Comparison of ENCODE assay signal across 14 cellular contexts in genomic region chr7:100222445-100223132, GRCh38. TPM values are rescaled to one million over a fixed set of nuclear protein-coding genes. Genes with fewer than 3 reads are reported as not detected.
DNase-seq lines count a peak whose midpoint lies in the region; ATAC-seq, FAIRE-seq and TF ChIP-seq lines count a peak whose summit lies in the region.
"Had no signal": no experiment of that assay in that cellular context is flagged by ENCODE, and none has a peak within 500 bp of the region (broad histone marks: within the 10 kb centered on the region; RNA-seq: fewer than 3 reads in every experiment).

No MANE protein-coding gene starts in this region.

- H3K9me1 ChIP-seq in K562 (ENCODE audit: control insufficient read depth, insufficient read depth, low read length): no peaks in the 10 kb centered on the region

- ATAC-seq in Panc1: 0 out of 2 replicates have a peak, but pooled peaks have one; percentile 32
- no peak for ATAC-seq in K562
- no peak for ATAC-seq in GM18502 (IDR thresholded peaks at IDR 0.05; ENCODE audit: poor library complexity, unreplicated experiment)
- no peak for ATAC-seq in HG03108 (IDR thresholded peaks at IDR 0.05; ENCODE audit: unreplicated experiment)
- ATAC-seq: gastrocnemius medialis, psoas muscle had no signal

- H3K4me2 ChIP-seq in K562 (ENCODE audit: insufficient read depth, low read length): no peak overlapping the region

- H3K4me1 ChIP-seq in Panc1 (ENCODE audit: control insufficient read depth, insufficient read depth, low read length) (no peaks in the 10 kb centered on the region), K562 (replicated peaks in 1 of 2; ENCODE audit: control insufficient read depth in 2 of 2, insufficient read depth in 2 of 2, low read length in 2 of 2) (peaks cover 8 to 29% of the 10 kb centered on the region in 2 experiments; a peak in 4 of 5 replicates), thymus (ENCODE audit: control insufficient read depth, insufficient read depth, low read length) (peaks cover 3% of the 10 kb centered on the region)
- H3K4me1 ChIP-seq: psoas muscle had no signal

- H3K27me3 ChIP-seq in Panc1 (ENCODE audit: control insufficient read depth, insufficient read depth, low read length) (no peaks in the 10 kb centered on the region), K562 (ENCODE audit: control insufficient read depth in 2 of 2, insufficient read depth in 2 of 2, low read length in 2 of 2) (no peaks in the 10 kb centered on the region), thymus (ENCODE audit: control insufficient read depth, insufficient read depth) (no peaks in the 10 kb centered on the region)
- H3K27me3 ChIP-seq: gastrocnemius medialis had no signal

- H3K36me3 ChIP-seq in Panc1 (ENCODE audit: control insufficient read depth, insufficient read depth, low read length) (no peaks in the 10 kb centered on the region), K562 (ENCODE audit: control insufficient read depth, insufficient read depth, low read length) (no peaks in the 10 kb centered on the region), thymus (ENCODE audit: control insufficient read depth, insufficient read depth) (peaks cover 33% of the 10 kb centered on the region)

- no peaks in the 10 kb centered on the region for H3K79me2 ChIP-seq in K562 (ENCODE audit: control insufficient read depth, insufficient read depth, low read length)

- TF ChIP-seq POLR2A in K562 (conservative IDR thresholded peaks at IDR 0.05): no peak

- CTCF ChIA-PET in Panc1 (lab: Charles Lee): no interaction called here
- CTCF ChIA-PET in K562 (lab: Yijun Ruan, JAX; ENCODE audit: low intra/inter-chr PET ratio): no interaction called here

- peaks cover 64% of the 10 kb centered on the region for H3K4me1 Mint-ChIP-seq in activated naive CD4-positive, alpha-beta T cell treated with anti-CD3 and anti-CD28 coated beads, Interleukin-2, amount 50 U/mL, for 24 hours

- in situ Hi-C loops in Panc1 (cut with HindIII; ENCODE audit: low pct_unique_long_range_greater_than_20kb, low sequenced_read_pairs) (no loop called here), K562 (cut with MboI) (no loop called here)

- no peak for DNase-seq in activated naive CD4-positive, alpha-beta T cell treated with anti-CD3 and anti-CD28 coated beads, Interleukin-2, amount 50 U/mL, for 16 hours
- DNase-seq in Panc1 (ENCODE audit: low read depth, low spot score) (no peak), K562 (ENCODE audit: extremely low read depth in 1 of 4, low spot score in 3 of 4) (no peak), SHP77 (lab: John Stamatoyannopoulos, UW) (no peak)
- DNase-seq: anterior cingulate cortex, gastrocnemius medialis, NCI-H1417, NCI-H345, psoas muscle had no signal

- no peak for FAIRE-seq in K562 (lab: Jason Lieb, UNC)

- no peak for TF ChIP-seq RAD21 in K562 (CRISPR knock-in tag; conservative IDR thresholded peaks at IDR 0.05 in 1 of 2, IDR thresholded peaks at IDR 0.05 in 1 of 2)

- H3K9me3 Mint-ChIP-seq in activated naive CD4-positive, alpha-beta T cell treated with anti-CD3 and anti-CD28 coated beads, Interleukin-2, amount 50 U/mL, for 24 hours: no peaks in the 10 kb centered on the region

- intact Hi-C loops in Panc1 (cut with micrococcal nuclease; ENCODE audit: unreplicated experiment): no loop called here
- intact Hi-C loops in K562 (cut with micrococcal nuclease): no loop called here

- H3K9me3 ChIP-seq in Panc1 (ENCODE audit: control insufficient read depth, insufficient read depth, low read depth, low read length) (no peaks in the 10 kb centered on the region), K562 (replicated peaks; ENCODE audit: control insufficient read depth, insufficient read depth, low read depth, low read length) (no peaks in the 10 kb centered on the region), thymus (ENCODE audit: control insufficient read depth) (no peaks in the 10 kb centered on the region)
- H3K9me3 ChIP-seq: gastrocnemius medialis, psoas muscle had no signal

- H3K9ac ChIP-seq in K562 (ENCODE audit: insufficient read depth in 1 of 2, low read depth in 2 of 2, low read length in 2 of 2): peak overlapping the region in 1 of 2 experiments; percentile 48; a peak in 1 of 4 replicates

- peak overlapping the region; percentile 97 for H3K4me3 Mint-ChIP-seq in activated naive CD4-positive, alpha-beta T cell treated with anti-CD3 and anti-CD28 coated beads, Interleukin-2, amount 50 U/mL, for 24 hours

- no peak overlapping the region for H2AFZ ChIP-seq in K562 (ENCODE audit: low read depth, low read length)

- H3K27ac ChIP-seq in Panc1 (ENCODE audit: low read length) (no peak overlapping the region), K562 (ENCODE audit: extremely low read depth, low read depth, low read length) (no peak overlapping the region), thymus (ENCODE audit: low read depth) (peak overlapping the region; percentile 95)
- H3K27ac ChIP-seq: psoas muscle, SK-N-MC had no signal

- WGBS in K562 (ENCODE audit: insufficient coverage, low coverage, missing lambda C conversion rate): 60% methylated on average over 13 of the region's 13 CpGs
- WGBS in thymus: 94% methylated on average over 13 of the region's 13 CpGs

- no peaks in the 10 kb centered on the region for H4K20me1 ChIP-seq in K562 (replicated peaks; ENCODE audit: control insufficient read depth, insufficient read depth, low read length)

- TF ChIP-seq CTCF in Panc1 (IDR thresholded peaks at IDR 0.05) (no peak), K562 (IDR thresholded peaks at IDR 0.05 in 2 of 3, conservative IDR thresholded peaks at IDR 0.05 in 1 of 3; ENCODE audit: insufficient read depth in 2 of 3, low read depth in 1 of 3, low read length in 3 of 3) (no peak)

- H3K4me3 ChIP-seq in Panc1 (ENCODE audit: low read depth in 2 of 2, low read length in 2 of 2): no peak overlapping the region
- H3K4me3 ChIP-seq in K562: no peak overlapping the region
- peak overlapping the region; percentile 71 for H3K4me3 ChIP-seq in thymus (ENCODE audit: low read length)
- H3K4me3 ChIP-seq: gastrocnemius medialis, psoas muscle, SK-N-MC had no signal

- BruUV-seq in Panc1 (replicated peaks; lab: Mats Ljungman, UMichigan) (no TSS peak), K562 (replicated peaks; lab: Mats Ljungman, UMichigan) (no TSS peak)

- POLR2A ChIA-PET in Panc1 (lab: Charles Lee) (no interaction called here), K562 (lab: Yijun Ruan, JAX) (interaction anchor here (0.7 kb wide), 3 partner anchors 13 to 125 kb away, joined by 3 to 4 read pairs (median 3); no protein-coding TSS in a partner anchor)

- H3K27ac Mint-ChIP-seq in activated naive CD4-positive, alpha-beta T cell treated with anti-CD3 and anti-CD28 coated beads, Interleukin-2, amount 50 U/mL, for 24 hours: peak overlapping the region; percentile 99

- H3K36me3 Mint-ChIP-seq in activated naive CD4-positive, alpha-beta T cell treated with anti-CD3 and anti-CD28 coated beads, Interleukin-2, amount 50 U/mL, for 24 hours: peaks cover 4% of the 10 kb centered on the region

- no peaks in the 10 kb centered on the region for H3K27me3 Mint-ChIP-seq in activated naive CD4-positive, alpha-beta T cell treated with anti-CD3 and anti-CD28 coated beads, Interleukin-2, amount 50 U/mL, for 24 hours

- TF ChIP-seq EP300 in K562 (IDR thresholded peaks at IDR 0.05; ENCODE audit: low read length): no peak

RNA-seq across cellular contexts. Expression of gene PVRIG, which starts 2.8 kb away (rescaled TPM):
- total RNA-seq in Panc1 (2021; ENCODE audit: unreplicated experiment): not detected
- not detected for polyA plus RNA-seq in Panc1 (2012; ENCODE audit: insufficient read length)
- 0.67 TPM in 1 of 2 replicates, not detected in the other for total RNA-seq in K562 (2011; cell fraction: chromatin; rRNA removed; ENCODE audit: low replicate concordance)
- total RNA-seq in K562 (2011; cell fraction: nucleolus; rRNA removed): not detected in 2 replicates
- not detected in 2 replicates for total RNA-seq in K562 (2011; cell fraction: nucleoplasm; rRNA removed)
- total RNA-seq in K562 (2014; rRNA removed): not detected in 2 replicates
- not detected in 2 replicates for total RNA-seq in K562 (2014; rRNA removed; fragmentation: Illumina TruSeq; extraction: Trizol)
- total RNA-seq in K562 (2015; rRNA removed; fragmentation: Illumina TruSeq; extraction: Trizol): not detected in 2 replicates
- total RNA-seq in K562 (2021): 0.64 TPM in 1 of 2 replicates, not detected in the other
- not detected in 2 replicates for polyA plus RNA-seq in K562 (2011; rRNA removed)
- polyA plus RNA-seq in K562 (2011; cell fraction: cytosol; rRNA removed): 0.06 TPM in 1 of 2 replicates, not detected in the other
- not detected in 2 replicates for polyA plus RNA-seq in K562 (2011; cell fraction: nucleus; rRNA removed)
- 0.40 and 1.0 TPM in 2 replicates for polyA plus RNA-seq in K562 (2012)
- not detected in 2 replicates for polyA plus RNA-seq in K562 (2014; fragmentation: Illumina TruSeq; extraction: Trizol)
- not detected for polyA plus RNA-seq in K562 (2014; fragmentation: Nextera tagmentation; extraction: Ambion mirVana)
- polyA plus RNA-seq in K562 (2014; rRNA removed): 0.16 TPM in 1 of 2 replicates, not detected in the other
- polyA minus RNA-seq in K562 (2011; rRNA and poly(A)+ RNA removed): not detected in 2 replicates
- polyA minus RNA-seq in K562 (2011; cell fraction: cytosol; rRNA and poly(A)+ RNA removed): not detected in 2 replicates
- not detected in 2 replicates for polyA minus RNA-seq in K562 (2011; cell fraction: nucleus; rRNA and poly(A)+ RNA removed)
- 30.7 TPM for polyA plus RNA-seq in thymus
- total RNA-seq: gastrocnemius medialis had no signal

RNA-seq across cellular contexts. Expression of gene STAG3, which starts 44.9 kb away (rescaled TPM):
- 1.7 TPM for total RNA-seq in Panc1 (2021; ENCODE audit: unreplicated experiment)
- 3.8 TPM for polyA plus RNA-seq in Panc1 (2012; ENCODE audit: insufficient read length)
- 12.2 and 23.8 TPM in 2 replicates for total RNA-seq in K562 (2011; cell fraction: chromatin; rRNA removed; ENCODE audit: low replicate concordance)
- total RNA-seq in K562 (2011; cell fraction: nucleolus; rRNA removed): 10.3 and 11.0 TPM in 2 replicates
- total RNA-seq in K562 (2011; cell fraction: nucleoplasm; rRNA removed): 9.9 and 10.9 TPM in 2 replicates
- 0.54 and 2.1 TPM in 2 replicates for total RNA-seq in K562 (2014; rRNA removed)
- 0.96 and 1.7 TPM in 2 replicates for total RNA-seq in K562 (2014; rRNA removed; fragmentation: Illumina TruSeq; extraction: Trizol)
- 1.3 and 2.5 TPM in 2 replicates for total RNA-seq in K562 (2015; rRNA removed; fragmentation: Illumina TruSeq; extraction: Trizol)
- total RNA-seq in K562 (2021): 1.7 and 2.5 TPM in 2 replicates
- polyA plus RNA-seq in K562 (2011; rRNA removed): 2.4 and 5.1 TPM in 2 replicates
- 1.5 and 3.0 TPM in 2 replicates for polyA plus RNA-seq in K562 (2011; cell fraction: cytosol; rRNA removed)
- polyA plus RNA-seq in K562 (2011; cell fraction: nucleus; rRNA removed): 11.9 and 21.5 TPM in 2 replicates
- 4.9 and 11.1 TPM in 2 replicates for polyA plus RNA-seq in K562 (2012)
- polyA plus RNA-seq in K562 (2014; fragmentation: Illumina TruSeq; extraction: Trizol): 1.3 and 1.6 TPM in 2 replicates
- 1 to 10 TPM; 1.2 to 2.3 TPM for polyA plus RNA-seq in K562 (2014; fragmentation: Nextera tagmentation; extraction: Ambion mirVana)
- 1.3 and 1.9 TPM in 2 replicates for polyA plus RNA-seq in K562 (2014; rRNA removed)
- polyA minus RNA-seq in K562 (2011; rRNA and poly(A)+ RNA removed): 2.1 and 3.9 TPM in 2 replicates
- 1.6 and 2.0 TPM in 2 replicates for polyA minus RNA-seq in K562 (2011; cell fraction: cytosol; rRNA and poly(A)+ RNA removed)
- 3.2 and 6.4 TPM in 2 replicates for polyA minus RNA-seq in K562 (2011; cell fraction: nucleus; rRNA and poly(A)+ RNA removed)
- 36.0 TPM for polyA plus RNA-seq in thymus

RNA-seq across cellular contexts. Expression of gene GPC2, which starts 45.4 kb away (rescaled TPM):
- total RNA-seq in Panc1 (2021; ENCODE audit: unreplicated experiment) (7.9 TPM), K562 (2014; rRNA removed) (1.7 and 3.2 TPM in 2 replicates), K562 (2014; rRNA removed; fragmentation: Illumina TruSeq; extraction: Trizol) (0.83 and 1.1 TPM in 2 replicates), K562 (2015; rRNA removed; fragmentation: Illumina TruSeq; extraction: Trizol) (1.1 and 1.3 TPM in 2 replicates), K562 (2021) (4.7 and 5.1 TPM in 2 replicates)
- 6.4 TPM for polyA plus RNA-seq in Panc1 (2012; ENCODE audit: insufficient read length)
- 6.5 and 21.7 TPM in 2 replicates for total RNA-seq in K562 (2011; cell fraction: chromatin; rRNA removed; ENCODE audit: low replicate concordance)
- total RNA-seq in K562 (2011; cell fraction: nucleolus; rRNA removed): 15.8 and 17.7 TPM in 2 replicates
- 10.9 and 11.9 TPM in 2 replicates for total RNA-seq in K562 (2011; cell fraction: nucleoplasm; rRNA removed)
- polyA plus RNA-seq in K562 (2011; rRNA removed) (1.5 and 3.7 TPM in 2 replicates), K562 (2014; fragmentation: Illumina TruSeq; extraction: Trizol) (1.3 and 1.7 TPM in 2 replicates), K562 (2014; fragmentation: Nextera tagmentation; extraction: Ambion mirVana) (under 1 TPM in 1 of 2 experiments, not detected in 1; 0.06 TPM), K562 (2014; rRNA removed) (7.2 and 7.7 TPM in 2 replicates), thymus (8.5 TPM)
- polyA plus RNA-seq in K562 (2011; cell fraction: cytosol; rRNA removed): 3.8 and 4.6 TPM in 2 replicates
- polyA plus RNA-seq in K562 (2011; cell fraction: nucleus; rRNA removed): 21.7 and 28.4 TPM in 2 replicates
- polyA plus RNA-seq in K562 (2012): 2.0 and 5.0 TPM in 2 replicates
- 1.4 and 1.6 TPM in 2 replicates for polyA minus RNA-seq in K562 (2011; rRNA and poly(A)+ RNA removed)
- 0.86 and 2.5 TPM in 2 replicates for polyA minus RNA-seq in K562 (2011; cell fraction: cytosol; rRNA and poly(A)+ RNA removed)
- 9.3 and 10.2 TPM in 2 replicates for polyA minus RNA-seq in K562 (2011; cell fraction: nucleus; rRNA and poly(A)+ RNA removed)

RNA-seq across cellular contexts. Expression of gene GAL3ST4, which starts 54.2 kb away (rescaled TPM):
- total RNA-seq in Panc1 (2021; ENCODE audit: unreplicated experiment) (0.98 TPM), K562 (2014; rRNA removed) (0.05 and 0.37 TPM in 2 replicates), K562 (2014; rRNA removed; fragmentation: Illumina TruSeq; extraction: Trizol) (0.16 and 0.18 TPM in 2 replicates), K562 (2015; rRNA removed; fragmentation: Illumina TruSeq; extraction: Trizol) (0.25 and 0.41 TPM in 2 replicates), K562 (2021) (0.54 and 1.0 TPM in 2 replicates)
- polyA plus RNA-seq in Panc1 (2012; ENCODE audit: insufficient read length): 1.7 TPM
- 1.3 and 3.7 TPM in 2 replicates for total RNA-seq in K562 (2011; cell fraction: chromatin; rRNA removed; ENCODE audit: low replicate concordance)
- total RNA-seq in K562 (2011; cell fraction: nucleolus; rRNA removed): 2.1 and 2.2 TPM in 2 replicates
- total RNA-seq in K562 (2011; cell fraction: nucleoplasm; rRNA removed): 1.8 and 2.9 TPM in 2 replicates
- polyA plus RNA-seq in K562 (2011; rRNA removed) (0.60 and 1.7 TPM in 2 replicates), K562 (2014; fragmentation: Illumina TruSeq; extraction: Trizol) (0.96 and 1.2 TPM in 2 replicates), K562 (2014; fragmentation: Nextera tagmentation; extraction: Ambion mirVana) (under 1 TPM; 0.15 to 0.18 TPM), K562 (2014; rRNA removed) (0.88 and 0.98 TPM in 2 replicates), thymus (12.8 TPM)
- polyA plus RNA-seq in K562 (2011; cell fraction: cytosol; rRNA removed): 1.5 and 2.0 TPM in 2 replicates
- polyA plus RNA-seq in K562 (2011; cell fraction: nucleus; rRNA removed): 4.9 and 6.0 TPM in 2 replicates
- polyA plus RNA-seq in K562 (2012): 1.1 and 2.6 TPM in 2 replicates
- 0.28 and 0.57 TPM in 2 replicates for polyA minus RNA-seq in K562 (2011; rRNA and poly(A)+ RNA removed)
- polyA minus RNA-seq in K562 (2011; cell fraction: cytosol; rRNA and poly(A)+ RNA removed): 0.91 TPM in 1 of 2 replicates, not detected in the other
- polyA minus RNA-seq in K562 (2011; cell fraction: nucleus; rRNA and poly(A)+ RNA removed): 0.13 and 0.44 TPM in 2 replicates
